15 cellular contexts compared by ENCODE assay signal in genomic region chr1:195663549-195664280, GRCh38.
A peak's percentile ranks its signal among the peaks of the same experiment; 100 is the strongest.
DNase-seq lines count a peak whose midpoint lies in the region; ATAC-seq and TF ChIP-seq lines count a peak whose summit lies in the region.
"Had no signal": no experiment of that assay in that cellular context is flagged by ENCODE, and none has a peak within 500 bp of the region (broad histone marks: within the 10 kb centered on the region; RNA-seq: fewer than 3 reads in every experiment).

No MANE protein-coding gene starts in this region.

- ATAC-seq in foreskin keratinocyte (peak; percentile 99), HG02870 (IDR thresholded peaks at IDR 0.05; ENCODE audit: unreplicated experiment) (no peak)
- ATAC-seq: naive thymus-derived CD4-positive, alpha-beta T cell had no signal

- H3K4me1 ChIP-seq in foreskin keratinocyte: peaks cover 11% of the 10 kb centered on the region
- no peaks in the 10 kb centered on the region for H3K4me1 ChIP-seq in adrenal gland (replicated peaks in 1 of 2)
- H3K4me1 ChIP-seq: thyroid gland had no signal

- peaks cover 27% of the 10 kb centered on the region for H3K4me1 Mint-ChIP-seq in HFFc6 (ENCODE audit: low read depth)

- no peaks in the 10 kb centered on the region for H3K9me2 ChIP-seq in SU-DHL-6 (replicated peaks; ENCODE audit: insufficient read depth, low read length)

- WGBS in adrenal gland, 4 donors: 75 to 80% (median 77%) methylated on average over 4 of the region's 4 CpGs

- H3K36me3 Mint-ChIP-seq in HFFc6 (ENCODE audit: low read depth): no peaks in the 10 kb centered on the region
- H3K36me3 Mint-ChIP-seq: naive thymus-derived CD4-positive, alpha-beta T cell had no signal

- no peaks in the 10 kb centered on the region for H3K9me3 ChIP-seq in SU-DHL-6 (ENCODE audit: insufficient read depth, low read length)
- no peaks in the 10 kb centered on the region for H3K9me3 ChIP-seq in adrenal gland (replicated peaks in 1 of 3)
- H3K9me3 ChIP-seq: thyroid gland had no signal

- DNase-seq in A172 (ENCODE audit: low spot score) (peak; percentile 88), HFFc6 (peak; percentile 87), foreskin keratinocyte (peak; percentile 68 to 85), ureter (ENCODE audit: low spot score) (no peak), adrenal gland (no peak)
- DNase-seq in stimulated activated naive CD4-positive, alpha-beta T cell treated with Interleukin-2 at 50 U/mL for 16 hours (lab: John Stamatoyannopoulos, UW): no peak
- DNase-seq: AML-193; naive thymus-derived CD4-positive, alpha-beta T cell; NCI-H2227 treated with DMSO at 0.1 percent for 48 hours; stimulated activated CD4-positive, alpha-beta T cell treated with anti-CD3 and anti-CD28 coated beads, Interleukin-2, amount 100 ng/mL, for 48 hours; thyroid gland had no signal

- peak overlapping the region; percentile 12 for H2AFZ ChIP-seq in SU-DHL-6 (ENCODE audit: low read depth, low read length, severe bottlenecking)

- intact Hi-C loops in adrenal gland (cut with DNase I): no loop called here

- no peak overlapping the region for H3K4me2 ChIP-seq in SU-DHL-6 (ENCODE audit: low read depth, low read length, poor library complexity, severe bottlenecking)

- peak overlapping the region; percentile 55 for H3K4me3 Mint-ChIP-seq in HFFc6
- H3K4me3 Mint-ChIP-seq: naive thymus-derived CD4-positive, alpha-beta T cell; T-helper 1 cell treated with Interleukin-12 subunit alpha and Interleukin-12 subunit beta and Interleukin-4 antibody, amounts not matched to agents 30 μg/mL and 1 μg/mL, for 36 hours had no signal

- H3K9ac ChIP-seq in SU-DHL-6 (ENCODE audit: low read length): no peak overlapping the region

- H3K36me3 ChIP-seq in SU-DHL-6 (ENCODE audit: low read length): no peaks in the 10 kb centered on the region
- no peaks in the 10 kb centered on the region for H3K36me3 ChIP-seq in adrenal gland (replicated peaks in 1 of 2)
- H3K36me3 ChIP-seq: cardiac muscle cell, thyroid gland had no signal

- H3K27me3 Mint-ChIP-seq in HFFc6 (ENCODE audit: insufficient read depth): no peaks in the 10 kb centered on the region
- H3K27me3 Mint-ChIP-seq: naive thymus-derived CD4-positive, alpha-beta T cell had no signal

- TF ChIP-seq CTCF in HFFc6 (IDR thresholded peaks at IDR 0.05) (no peak; the same call in 1 of the 2 replicates), SU-DHL-6 (IDR thresholded peaks at IDR 0.05; ENCODE audit: insufficient read depth, low read length, poor library complexity, severe bottlenecking) (no peak), foreskin keratinocyte (conservative IDR thresholded peaks at IDR 0.05) (no peak), adrenal gland (IDR thresholded peaks at IDR 0.05) (no peak)

- TF ChIP-seq POLR2A in adrenal gland (IDR thresholded peaks at IDR 0.05): no peak

- H4K20me1 ChIP-seq in SU-DHL-6 (ENCODE audit: low read depth, low read length): no peaks in the 10 kb centered on the region

- H3K9me3 Mint-ChIP-seq in HFFc6: no peaks in the 10 kb centered on the region
- H3K9me3 Mint-ChIP-seq: T-helper 1 cell treated with Interleukin-12 subunit alpha and Interleukin-12 subunit beta and Interleukin-4 antibody, amounts not matched to agents 30 μg/mL and 1 μg/mL, for 36 hours had no signal

- no peaks in the 10 kb centered on the region for H3F3A ChIP-seq in SU-DHL-6 (ENCODE audit: insufficient read depth)

- no peaks in the 10 kb centered on the region for H3K79me2 ChIP-seq in SU-DHL-6 (ENCODE audit: insufficient read depth, low read length)

- no peak overlapping the region for H3K4me3 ChIP-seq in SU-DHL-6 (ENCODE audit: insufficient read depth, low read length, poor library complexity, severe bottlenecking)
- no peak overlapping the region for H3K4me3 ChIP-seq in adrenal gland
- H3K4me3 ChIP-seq: cardiac muscle cell, thyroid gland had no signal

- H3K27ac ChIP-seq in SU-DHL-6 (ENCODE audit: low read depth, low read length) (no peak overlapping the region), foreskin keratinocyte (no peak overlapping the region), adrenal gland (no peak overlapping the region)
- H3K27ac ChIP-seq: cardiac muscle cell, thyroid gland had no signal

- peak overlapping the region; percentile 77 for H3K27ac Mint-ChIP-seq in HFFc6
- H3K27ac Mint-ChIP-seq: naive thymus-derived CD4-positive, alpha-beta T cell; T-helper 1 cell treated with Interleukin-12 subunit alpha and Interleukin-12 subunit beta and Interleukin-4 antibody, amounts not matched to agents 30 μg/mL and 1 μg/mL, for 36 hours had no signal

- H3K27me3 ChIP-seq in SU-DHL-6 (ENCODE audit: low read length) (no peaks in the 10 kb centered on the region), foreskin keratinocyte (no peaks in the 10 kb centered on the region), adrenal gland (no peaks in the 10 kb centered on the region)
- H3K27me3 ChIP-seq: cardiac muscle cell, thyroid gland had no signal

Comparison
In these comparisons a context has a peak if more than half of its experiments do, and no peak if none do; other contexts are left out.
1. DNase-seq: peak in A172 (single experiment), HFFc6 (single experiment) and foreskin keratinocyte (2 of 2); none in stimulated activated naive CD4-positive, alpha-beta T cell treated with Interleukin-2 at 50 U/mL for 16 hours (single experiment), ureter (single experiment) and adrenal gland (0 of 7).